24 cellular contexts compared by ENCODE assay signal in genomic region chr1:11188858-11189451, GRCh38. TPM values are rescaled to one million over a fixed set of nuclear protein-coding genes. Genes with fewer than 3 reads are reported as not detected.
DNase-seq lines count a peak whose midpoint lies in the region; ATAC-seq and TF ChIP-seq lines count a peak whose summit lies in the region.
"Had no signal": no experiment of that assay in that cellular context is flagged by ENCODE, and none has a peak within 500 bp of the region (broad histone marks: within the 10 kb centered on the region; RNA-seq: fewer than 3 reads in every experiment).

TSS of gene ANGPTL7 (plus strand) at chr1:11189355. CDS start at chr1:11189580, 225 bp downstream.

- no peak for TF ChIP-seq CTCF in heart left ventricle (IDR thresholded peaks at IDR 0.05)
- no peak for TF ChIP-seq CTCF in neural progenitor cell (IDR thresholded peaks at IDR 0.05)
- TF ChIP-seq CTCF in tibial nerve (IDR thresholded peaks at IDR 0.05): no peak

- ATAC-seq in heart left ventricle: peak in 3 of 4 donors; percentile 45 to 66 (median 61)
- peak; percentile 67 for ATAC-seq in left ventricle myocardium superior
- ATAC-seq: pancreas had no signal

- no peak within 1 kb of the TSS for H3K9ac ChIP-seq in neural progenitor cell
- H3K9ac ChIP-seq: GM23248 had no signal

- H3K9me3 ChIP-seq in heart left ventricle (no peaks in the 10 kb centered on the region), neural progenitor cell (ENCODE audit: low read depth) (no peaks in the 10 kb centered on the region), tibial nerve (no peaks in the 10 kb centered on the region)
- H3K9me3 ChIP-seq: ascending aorta, pancreas had no signal

- peaks cover 25% of the 10 kb centered on the region for H4K20me1 ChIP-seq in neural progenitor cell (ENCODE audit: low read depth)

- peaks cover 13% of the 10 kb centered on the region for H3K36me3 Mint-ChIP-seq in neural progenitor cell

- no peak within 1 kb of the TSS for H3K4me3 ChIP-seq in heart left ventricle
- no peak within 1 kb of the TSS for H3K4me3 ChIP-seq in neural progenitor cell
- H3K4me3 ChIP-seq in tibial nerve: peak within 1 kb of the TSS; percentile 34 to 59 (median 38)
- H3K4me3 ChIP-seq: GM23248, pancreas had no signal

- H2AFZ ChIP-seq in neural progenitor cell (replicated peaks): no peak within 1 kb of the TSS
- H2AFZ ChIP-seq: GM23248 had no signal

- H3F3A ChIP-seq in neural progenitor cell (ENCODE audit: low read depth): peaks cover 10% of the 10 kb centered on the region

- TF ChIP-seq EP300 in tibial nerve (IDR thresholded peaks at IDR 0.05): peak in 1 of 2 donors; percentile 92

- H3K36me3 ChIP-seq in heart left ventricle (peaks cover 0 to 70% (median 56%) of the 10 kb centered on the region in 9 donors), neural progenitor cell (no peaks in the 10 kb centered on the region), tibial nerve (peaks cover 0 to 42% (median 11%) of the 10 kb centered on the region in 3 donors)

- H3K4me2 ChIP-seq in neural progenitor cell: no peak within 1 kb of the TSS

- H3K4me3 Mint-ChIP-seq in neural progenitor cell: no peak within 1 kb of the TSS
- H3K4me3 Mint-ChIP-seq: activated CD4-positive, alpha-beta T cell treated with anti-CD3 and anti-CD28 coated beads, Interleukin-2, amount 10 ng/mL, durations not matched to agents 7 days and 5 days had no signal

- H3K4me1 ChIP-seq in heart left ventricle (peaks cover 0 to 30% (median 14%) of the 10 kb centered on the region in 12 donors), neural progenitor cell (peaks cover 11% of the 10 kb centered on the region), tibial nerve (peaks cover 0 to 70% (median 21%) of the 10 kb centered on the region in 4 donors)
- H3K4me1 ChIP-seq: ascending aorta, pancreas had no signal

- no peak within 1 kb of the TSS for H3K27ac Mint-ChIP-seq in neural progenitor cell
- H3K27ac Mint-ChIP-seq: activated CD4-positive, alpha-beta T cell treated with anti-CD3 and anti-CD28 coated beads, Interleukin-2, amount 10 ng/mL, durations not matched to agents 7 days and 5 days had no signal

- peaks cover 3% of the 10 kb centered on the region for H3K4me1 Mint-ChIP-seq in neural progenitor cell
- H3K4me1 Mint-ChIP-seq: activated CD4-positive, alpha-beta T cell treated with anti-CD3 and anti-CD28 coated beads, Interleukin-2, amount 10 ng/mL, durations not matched to agents 7 days and 5 days had no signal

- peaks cover 9% of the 10 kb centered on the region for H3K79me2 ChIP-seq in neural progenitor cell (ENCODE audit: low read depth)

- H3K27me3 ChIP-seq in heart left ventricle (no peaks in the 10 kb centered on the region), neural progenitor cell (no peaks in the 10 kb centered on the region), tibial nerve (no peaks in the 10 kb centered on the region)
- H3K27me3 ChIP-seq: ascending aorta, pancreas had no signal

- H3K9me3 Mint-ChIP-seq in neural progenitor cell: no peaks in the 10 kb centered on the region
- H3K9me3 Mint-ChIP-seq: activated CD4-positive, alpha-beta T cell treated with anti-CD3 and anti-CD28 coated beads, Interleukin-2, amount 10 ng/mL, durations not matched to agents 7 days and 5 days had no signal

- WGBS in heart left ventricle, 4 donors: 68 to 84% (median 80%) methylated on average over 8 of the region's 8 CpGs
- 39 to 51% methylated on average over 8 of the region's 8 CpGs for WGBS in tibial nerve, 2 donors

- DNase-seq in heart left ventricle (no peak), cardiac septum (ENCODE audit: low spot score) (no peak), left ventricle myocardium superior (no peak), neural progenitor cell (ENCODE audit: low spot score) (no peak), tibial nerve (ENCODE audit: low spot score in 2 of 2) (peak; percentile 44 to 69), SK-N-DZ (ENCODE audit: low spot score) (no peak), NCI-H345 treated with DMSO at 0.1 percent for 48 hours (lab: John Stamatoyannopoulos, UW; ENCODE audit: unreplicated experiment) (no peak), Ammon's horn (ENCODE audit: low spot score) (no peak)
- DNase-seq: ACHN; activated CD4-positive, alpha-beta T cell treated with anti-CD3 and anti-CD28 coated beads, Interleukin-2, amount 10 ng/mL, durations not matched to agents 7 days and 5 days; activated naive CD4-positive, alpha-beta T cell treated with Interleukin-2 at 50 U/mL for 16 hours; cortex of kidney; Karpas-422; NCI-H1092; NCI-H2029 treated with DMSO at 0.1 percent for 48 hours; NCI-H526; pancreas; SHP77; substantia nigra; T-helper 1 cell had no signal

- intact Hi-C loops in heart left ventricle (cut with DNase I) (no loop called here), cardiac septum (cut with DNase I) (no loop called here), left ventricle myocardium superior (cut with micrococcal nuclease) (no loop called here)

- H3K27ac ChIP-seq in heart left ventricle (peak within 1 kb of the TSS in 2 of 12 donors; percentile 19 to 37), neural progenitor cell (peak within 1 kb of the TSS; percentile 58), tibial nerve (peak within 1 kb of the TSS; percentile 75 to 89 (median 82))
- H3K27ac ChIP-seq: C4-2B, GM23248, pancreas had no signal

- TF ChIP-seq POLR2A in heart left ventricle (IDR thresholded peaks at IDR 0.05) (no peak), tibial nerve (IDR thresholded peaks at IDR 0.05) (peak in 1 of 2 donors; percentile 79)

- H3K27me3 Mint-ChIP-seq in neural progenitor cell (ENCODE audit: insufficient read depth, low read depth): peaks cover 2% of the 10 kb centered on the region
- H3K27me3 Mint-ChIP-seq: activated CD4-positive, alpha-beta T cell treated with anti-CD3 and anti-CD28 coated beads, Interleukin-2, amount 10 ng/mL, durations not matched to agents 7 days and 5 days had no signal

RNA-seq across cellular contexts. Expression of gene ANGPTL7, which starts in this region (rescaled TPM):
- 1 to 10 TPM in 4 of 9 donors, under 1 TPM in 4, not detected in 1; 0.21 to 2.6 (median 1.0) TPM for total RNA-seq in heart left ventricle
- under 1 TPM; 0.15 to 0.27 TPM for polyA plus RNA-seq in heart left ventricle
- total RNA-seq in cardiac septum: 0.81 TPM
- total RNA-seq in left ventricle myocardium superior: 1.0 TPM
- total RNA-seq in neural progenitor cell (ENCODE audit: low replicate concordance): not detected in 2 replicates
- total RNA-seq in tibial nerve: 1,000 to 10,000 TPM; 1,094 to 2,140 (median 1,213) TPM
- polyA plus RNA-seq in SK-N-DZ (2014; cell fraction: cytosol; rRNA removed): not detected in 2 replicates
- polyA plus RNA-seq in SK-N-DZ (2014; cell fraction: nucleus; rRNA removed): not detected in 2 replicates
- total RNA-seq: activated CD4-positive, alpha-beta T cell treated with anti-CD3 and anti-CD28 coated beads, Interleukin-2, amount 10 ng/mL, durations not matched to agents 7 days and 5 days; GM23248; mononuclear cell had no signal
- polyA plus RNA-seq: GM23248 had no signal

Comparison
In these comparisons a context has a peak if more than half of its experiments do, and no peak if none do; other contexts are left out.
1. RNA of gene ANGPTL7 (total RNA-seq): 1,094 to 2,140 TPM in tibial nerve; 1.0 TPM in left ventricle myocardium superior (single experiment), 0.81 TPM in cardiac septum (single experiment), 0.21 to 2.6 TPM in heart left ventricle and not detected in neural progenitor cell; every median in the first group is over 100 times any median in the second.
2. DNase-seq: peak in tibial nerve (2 of 2); none in heart left ventricle (0 of 5), cardiac septum (single experiment), left ventricle myocardium superior (single experiment), neural progenitor cell (single experiment), SK-N-DZ (single experiment), NCI-H345 treated with DMSO at 0.1 percent for 48 hours (single experiment) and Ammon's horn (single experiment).
3. H3K4me3 ChIP-seq: peak in tibial nerve (4 of 4); none in heart left ventricle (0 of 12) and neural progenitor cell (single experiment).